In genomic region chr2:60834270-60834717, GRCh38 we compare ENCODE assay signal across 12 cellular contexts. TPM values are rescaled to one million over a fixed set of nuclear protein-coding genes. Genes with fewer than 3 reads are reported as not detected.
DNase-seq lines count a peak whose midpoint lies in the region; ATAC-seq and TF ChIP-seq lines count a peak whose summit lies in the region.
"Had no signal": no experiment of that assay in that cellular context is flagged by ENCODE, and none has a peak within 500 bp of the region (broad histone marks: within the 10 kb centered on the region; RNA-seq: fewer than 3 reads in every experiment).

No MANE protein-coding gene starts in this region.

- ATAC-seq in GM19351 (IDR thresholded peaks at IDR 0.05; ENCODE audit: unreplicated experiment) (peak; percentile 49), HG03039 (IDR thresholded peaks at IDR 0.05; ENCODE audit: unreplicated experiment) (peak; percentile 50), lower lobe of right lung (no peak), GM18873 (IDR thresholded peaks at IDR 0.05; ENCODE audit: low FRiP score, unreplicated experiment) (no peak)
- peak; percentile 23 for ATAC-seq in activated naive CD8-positive, alpha-beta T cell treated with anti-CD3 and anti-CD28 coated beads, Interleukin-2, amount 50 U/mL, for 24 hours

- H3K27me3 ChIP-seq in GM06990 (replicated peaks; ENCODE audit: control insufficient read depth, insufficient read depth, low read length), result no peaks in the 10 kb centered on the region
- no peaks in the 10 kb centered on the region for H3K27me3 ChIP-seq in lower lobe of right lung (ENCODE audit: low read depth)
- H3K27me3 ChIP-seq in WERI-Rb-1 (ENCODE audit: insufficient read depth, low read depth, severe bottlenecking), result no peaks in the 10 kb centered on the region

- DNase-seq in GM06990 (ENCODE audit: extremely low read depth, insufficient read length), result peak; percentile 76
- no peak for DNase-seq in activated naive CD8-positive, alpha-beta T cell treated with anti-CD3 and anti-CD28 coated beads, Interleukin-2, amount 50 U/mL, for 24 hours
- DNase-seq in lower lobe of right lung, result no peak
- DNase-seq in NOMO-1 treated with dmso at 0.1 percent for 144 hours (lab: John Stamatoyannopoulos, UW; ENCODE audit: unreplicated experiment), result no peak
- DNase-seq in WERI-Rb-1, result no peak
- DNase-seq: AML-193, esophagus squamous epithelium, NCI-H82, substantia nigra had no signal

- H3K27ac Mint-ChIP-seq in activated naive CD8-positive, alpha-beta T cell treated with anti-CD3 and anti-CD28 coated beads, Interleukin-2, amount 50 U/mL, for 24 hours, result peak overlapping the region; percentile 90

- H3K4me3 Mint-ChIP-seq in activated naive CD8-positive, alpha-beta T cell treated with anti-CD3 and anti-CD28 coated beads, Interleukin-2, amount 50 U/mL, for 24 hours, result no peak overlapping the region

- no peaks in the 10 kb centered on the region for H3K36me3 ChIP-seq in GM06990 (ENCODE audit: control insufficient read depth, insufficient read depth, low read length)
- no peaks in the 10 kb centered on the region for H3K36me3 ChIP-seq in lower lobe of right lung
- H3K36me3 ChIP-seq in WERI-Rb-1, result no peaks in the 10 kb centered on the region
- H3K36me3 ChIP-seq: esophagus squamous epithelium had no signal

- H3K27ac ChIP-seq in lower lobe of right lung (no peak overlapping the region), WERI-Rb-1 (no peak overlapping the region)
- H3K27ac ChIP-seq: esophagus squamous epithelium had no signal

- no peak overlapping the region for H3K4me3 ChIP-seq in GM06990 (replicated peaks; ENCODE audit: low read depth, low read length)
- no peak overlapping the region for H3K4me3 ChIP-seq in lower lobe of right lung
- H3K4me3 ChIP-seq in WERI-Rb-1 (ENCODE audit: low read depth, low read length), result no peak overlapping the region
- H3K4me3 ChIP-seq: esophagus squamous epithelium had no signal

- peaks cover 63% of the 10 kb centered on the region for H3K4me1 Mint-ChIP-seq in activated naive CD8-positive, alpha-beta T cell treated with anti-CD3 and anti-CD28 coated beads, Interleukin-2, amount 50 U/mL, for 24 hours

- no peak for TF ChIP-seq CTCF in GM06990 (IDR thresholded peaks at IDR 0.05; ENCODE audit: insufficient read depth, low read length, poor library complexity, severe bottlenecking)
- TF ChIP-seq CTCF in lower lobe of right lung (IDR thresholded peaks at IDR 0.05), result no peak
- no peak for TF ChIP-seq CTCF in WERI-Rb-1 (IDR thresholded peaks at IDR 0.05; ENCODE audit: low read depth, low read length)

- H3K9me3 ChIP-seq in lower lobe of right lung (no peaks in the 10 kb centered on the region), WERI-Rb-1 (ENCODE audit: severe bottlenecking) (no peaks in the 10 kb centered on the region)
- H3K9me3 ChIP-seq: esophagus squamous epithelium had no signal

- intact Hi-C loops in lower lobe of right lung (cut with DNase I), result no loop called here

- H3K4me1 ChIP-seq in lower lobe of right lung, result no peaks in the 10 kb centered on the region
- H3K4me1 ChIP-seq: esophagus squamous epithelium had no signal

- H3K9me3 Mint-ChIP-seq in activated naive CD8-positive, alpha-beta T cell treated with anti-CD3 and anti-CD28 coated beads, Interleukin-2, amount 50 U/mL, for 24 hours, result peaks cover 9% of the 10 kb centered on the region

- H3K27me3 Mint-ChIP-seq in activated naive CD8-positive, alpha-beta T cell treated with anti-CD3 and anti-CD28 coated beads, Interleukin-2, amount 50 U/mL, for 24 hours, result no peaks in the 10 kb centered on the region

- peaks cover 2% of the 10 kb centered on the region for H3K36me3 Mint-ChIP-seq in activated naive CD8-positive, alpha-beta T cell treated with anti-CD3 and anti-CD28 coated beads, Interleukin-2, amount 50 U/mL, for 24 hours (ENCODE audit: low read depth)

RNA-seq across cellular contexts. Expression of gene REL, which starts 47.1 kb away (rescaled TPM):
- total RNA-seq in lower lobe of right lung, result 33.6 TPM

Comparison
In these comparisons a context has a peak if more than half of its experiments do, and no peak if none do; other contexts are left out.
1. ATAC-seq: peak in GM19351 (single experiment), HG03039 (single experiment) and activated naive CD8-positive, alpha-beta T cell treated with anti-CD3 and anti-CD28 coated beads, Interleukin-2, amount 50 U/mL, for 24 hours (single experiment); none in lower lobe of right lung (0 of 2) and GM18873 (single experiment).